ENCODE assay signal across 12 cellular contexts in the genomic region with DNA sequence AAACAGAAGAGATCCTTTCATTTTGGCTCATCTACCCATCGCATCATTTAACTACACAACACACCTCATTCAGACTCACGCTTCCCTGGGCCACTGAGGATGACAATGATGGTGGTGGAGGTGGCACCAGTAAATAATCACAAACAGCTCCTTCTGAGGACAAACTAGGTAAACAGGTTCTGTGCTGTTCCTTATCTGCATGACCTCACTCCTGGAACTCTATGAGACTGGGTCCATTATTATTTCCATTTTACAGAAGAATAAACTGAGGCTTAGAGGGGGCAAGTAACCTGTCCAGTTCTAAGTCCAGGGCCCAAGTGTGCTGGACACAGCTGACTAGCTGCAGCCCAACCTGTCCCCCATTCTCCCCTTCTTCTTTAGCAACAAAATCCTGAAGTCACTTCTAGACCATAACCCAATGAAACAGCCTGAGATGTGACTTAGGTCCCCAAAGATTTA. TPM values are rescaled to one million over a fixed set of nuclear protein-coding genes. Genes with fewer than 3 reads are reported as not detected.
A peak's percentile ranks its signal among the peaks of the same experiment; 100 is the strongest.
DNase-seq lines count a peak whose midpoint lies in the region; ATAC-seq, FAIRE-seq and TF ChIP-seq lines count a peak whose summit lies in the region.
"Had no signal": no experiment of that assay in that cellular context is flagged by ENCODE, and none has a peak within 500 bp of the region (broad histone marks: within the 10 kb centered on the region; RNA-seq: fewer than 3 reads in every experiment).

No MANE protein-coding gene starts in this region.

- H3K9ac ChIP-seq in HepG2 (ENCODE audit: insufficient read depth, low read depth, low read length) (no peak overlapping the region), neural progenitor cell (no peak overlapping the region)

- H2AFZ ChIP-seq in HepG2 (ENCODE audit: low read length) (no peak overlapping the region), neural progenitor cell (replicated peaks) (no peak overlapping the region)

- TF ChIP-seq POLR2A in HepG2 (IDR thresholded peaks at IDR 0.05; ENCODE audit: insufficient read depth in 1 of 2, low read depth in 2 of 2, low read length in 2 of 2) = no peak
- TF ChIP-seq POLR2A in right lobe of liver (IDR thresholded peaks at IDR 0.05) = no peak

- no peaks in the 10 kb centered on the region for H3K27me3 Mint-ChIP-seq in activated T-helper 1 cell treated with anti-CD3 and anti-CD28 coated beads, Interleukin-12 subunit alpha, Interleukin-12 subunit beta, Interleukin-2, Interleukin-4 antibody, amounts not matched to agents 30 ng/mL and 10 ng/mL and 1 ng/mL, durations not matched to agents 14 hours and 24 hours and 36 hours (ENCODE audit: insufficient read depth)
- no peaks in the 10 kb centered on the region for H3K27me3 Mint-ChIP-seq in naive thymus-derived CD4-positive, alpha-beta T cell
- H3K27me3 Mint-ChIP-seq in neural progenitor cell (ENCODE audit: insufficient read depth, low read depth) = peaks cover 17% of the 10 kb centered on the region
- H3K27me3 Mint-ChIP-seq in endothelial cell (ENCODE audit: unreplicated experiment) = no peaks in the 10 kb centered on the region
- H3K27me3 Mint-ChIP-seq: CD4-positive, alpha-beta memory T cell had no signal

- CTCF ChIA-PET in HepG2 (lab: Yijun Ruan, JAX; ENCODE audit: low intra/inter-chr PET ratio, low total read pairs) = no interaction called here
- CTCF ChIA-PET in naive thymus-derived CD4-positive, alpha-beta T cell (lab: Charles Lee) = no interaction called here

- H3K36me3 Mint-ChIP-seq in activated T-helper 1 cell treated with anti-CD3 and anti-CD28 coated beads, Interleukin-12 subunit alpha, Interleukin-12 subunit beta, Interleukin-2, Interleukin-4 antibody, amounts not matched to agents 30 ng/mL and 10 ng/mL and 1 ng/mL, durations not matched to agents 14 hours and 24 hours and 36 hours (ENCODE audit: low read depth) = no peaks in the 10 kb centered on the region
- peaks cover 0 to 6% (median 1%) of the 10 kb centered on the region in 5 donors for H3K36me3 Mint-ChIP-seq in naive thymus-derived CD4-positive, alpha-beta T cell
- H3K36me3 Mint-ChIP-seq in neural progenitor cell = no peaks in the 10 kb centered on the region
- no peaks in the 10 kb centered on the region for H3K36me3 Mint-ChIP-seq in endothelial cell (ENCODE audit: low read depth, unreplicated experiment)

- WGBS in HepG2 (ENCODE audit: low lambda C conversion rate) = 97% methylated on average over 2 of the region's 2 CpGs
- 92% methylated on average over 2 of the region's 2 CpGs for WGBS in right lobe of liver (ENCODE audit: insufficient coverage, low coverage, low lambda C conversion rate, missing lambda C conversion rate)

- H3F3A ChIP-seq in neural progenitor cell (ENCODE audit: low read depth) = peaks cover 3% of the 10 kb centered on the region

- H3K9me3 ChIP-seq in HepG2 (ENCODE audit: low read length) (no peaks in the 10 kb centered on the region), right lobe of liver (no peaks in the 10 kb centered on the region), neural progenitor cell (ENCODE audit: low read depth) (no peaks in the 10 kb centered on the region)
- no peaks in the 10 kb centered on the region for H3K9me3 ChIP-seq in naive thymus-derived CD4-positive, alpha-beta T cell (ENCODE audit: control insufficient read depth in 2 of 3, low read length in 3 of 3)

- in situ Hi-C loops in HepG2 (cut with HindIII; ENCODE audit: extremely low pct_ligation_motif_present, low pct_unique_long_range_greater_than_20kb) = no loop called here

- H3K27ac Mint-ChIP-seq in activated T-helper 1 cell treated with anti-CD3 and anti-CD28 coated beads, Interleukin-12 subunit alpha, Interleukin-12 subunit beta, Interleukin-2, Interleukin-4 antibody, amounts not matched to agents 30 ng/mL and 10 ng/mL and 1 ng/mL, durations not matched to agents 14 hours and 24 hours and 36 hours = peak overlapping the region; percentile 86
- H3K27ac Mint-ChIP-seq in naive thymus-derived CD4-positive, alpha-beta T cell = peak overlapping the region in 7 of 9 donors; percentile 54 to 93 (median 72)
- H3K27ac Mint-ChIP-seq in neural progenitor cell (no peak overlapping the region), endothelial cell (ENCODE audit: unreplicated experiment) (no peak overlapping the region)

- peak overlapping the region; percentile 34 for H3K4me3 Mint-ChIP-seq in activated T-helper 1 cell treated with anti-CD3 and anti-CD28 coated beads, Interleukin-12 subunit alpha, Interleukin-12 subunit beta, Interleukin-2, Interleukin-4 antibody, amounts not matched to agents 30 ng/mL and 10 ng/mL and 1 ng/mL, durations not matched to agents 14 hours and 24 hours and 36 hours
- peak overlapping the region in 5 of 10 donors; percentile 3 to 74 (median 58) for H3K4me3 Mint-ChIP-seq in naive thymus-derived CD4-positive, alpha-beta T cell
- no peak overlapping the region for H3K4me3 Mint-ChIP-seq in neural progenitor cell
- H3K4me3 Mint-ChIP-seq in endothelial cell (ENCODE audit: unreplicated experiment) = no peak overlapping the region

- H3K4me2 ChIP-seq in HepG2 (ENCODE audit: low read depth, low read length) (no peak overlapping the region), neural progenitor cell (no peak overlapping the region)

- H3K27me3 ChIP-seq in HepG2 (ENCODE audit: control insufficient read depth in 1 of 2, insufficient read depth in 2 of 2, low read length in 2 of 2) (no peaks in the 10 kb centered on the region), right lobe of liver (no peaks in the 10 kb centered on the region), neural progenitor cell (no peaks in the 10 kb centered on the region)
- no peaks in the 10 kb centered on the region for H3K27me3 ChIP-seq in naive thymus-derived CD4-positive, alpha-beta T cell (ENCODE audit: control insufficient read depth in 2 of 2, insufficient read depth in 2 of 2, low read length in 2 of 2)

- intact Hi-C loops in HepG2 (cut with micrococcal nuclease; ENCODE audit: unreplicated experiment) (no loop called here), right lobe of liver (cut with DNase I) (no loop called here)
- intact Hi-C loops in activated T-helper 1 cell treated with anti-CD3 and anti-CD28 coated beads, Interleukin-12 subunit alpha, Interleukin-12 subunit beta, Interleukin-2, Interleukin-4 antibody, amounts not matched to agents 30 ng/mL and 10 ng/mL and 1 ng/mL, durations not matched to agents 14 hours and 24 hours and 36 hours (cut with micrococcal nuclease) = no loop called here
- intact Hi-C loops in naive thymus-derived CD4-positive, alpha-beta T cell (cut with micrococcal nuclease) = loop anchor here in 1 of 2 donors (5.0 kb wide), 1 partner anchor 37 kb away; no protein-coding TSS in a partner anchor

- no peak overlapping the region for H3K4me3 ChIP-seq in HepG2 (replicated peaks in 1 of 3; ENCODE audit: insufficient read depth in 1 of 3, low read depth in 2 of 3, low read length in 3 of 3)
- H3K4me3 ChIP-seq in right lobe of liver = no peak overlapping the region
- H3K4me3 ChIP-seq in naive thymus-derived CD4-positive, alpha-beta T cell (ENCODE audit: low read length) = no peak overlapping the region
- no peak overlapping the region for H3K4me3 ChIP-seq in neural progenitor cell

- H3K79me2 ChIP-seq in HepG2 (ENCODE audit: insufficient read depth, low read length) (no peaks in the 10 kb centered on the region), neural progenitor cell (ENCODE audit: low read depth) (no peaks in the 10 kb centered on the region)

- no peak overlapping the region for H3K27ac ChIP-seq in HepG2 (ENCODE audit: extremely low read length, insufficient read depth, low read length)
- H3K27ac ChIP-seq in right lobe of liver = no peak overlapping the region
- H3K27ac ChIP-seq in naive thymus-derived CD4-positive, alpha-beta T cell (ENCODE audit: low read depth, low read length) = peak overlapping the region; percentile 33
- no peak overlapping the region for H3K27ac ChIP-seq in neural progenitor cell

- DNase-seq in HepG2 (ENCODE audit: low spot score) (no peak), right lobe of liver (no peak), middle frontal gyrus (ENCODE audit: extremely low spot score, low spot score) (no peak), neural progenitor cell (ENCODE audit: low spot score) (no peak), endothelial cell (ENCODE audit: low spot score) (no peak), NCI-H524 (lab: John Stamatoyannopoulos, UW) (no peak)
- no peak for DNase-seq in activated T-helper 1 cell treated with anti-CD3 and anti-CD28 coated beads, Interleukin-12 subunit alpha, Interleukin-12 subunit beta, Interleukin-2, Interleukin-4 antibody, amounts not matched to agents 30 ng/mL and 10 ng/mL and 1 ng/mL, durations not matched to agents 14 hours and 24 hours and 36 hours (ENCODE audit: low spot score)
- no peak for DNase-seq in naive thymus-derived CD4-positive, alpha-beta T cell
- DNase-seq: midbrain, NCI-H2227 treated with DMSO at 0.1 percent for 48 hours had no signal

- no peaks in the 10 kb centered on the region for H3K9me3 Mint-ChIP-seq in activated T-helper 1 cell treated with anti-CD3 and anti-CD28 coated beads, Interleukin-12 subunit alpha, Interleukin-12 subunit beta, Interleukin-2, Interleukin-4 antibody, amounts not matched to agents 30 ng/mL and 10 ng/mL and 1 ng/mL, durations not matched to agents 14 hours and 24 hours and 36 hours
- no peaks in the 10 kb centered on the region for H3K9me3 Mint-ChIP-seq in naive thymus-derived CD4-positive, alpha-beta T cell
- H3K9me3 Mint-ChIP-seq in neural progenitor cell = no peaks in the 10 kb centered on the region
- no peaks in the 10 kb centered on the region for H3K9me3 Mint-ChIP-seq in endothelial cell (ENCODE audit: unreplicated experiment)
- H3K9me3 Mint-ChIP-seq: CD4-positive, alpha-beta memory T cell had no signal

- TF ChIP-seq EP300 in HepG2 (IDR thresholded peaks at IDR 0.05; ENCODE audit: low read depth in 2 of 2, low read length in 2 of 2) (no peak), HepG2 (CRISPR knock-in tag; IDR thresholded peaks at IDR 0.05; ENCODE audit: borderline replicate concordance) (no peak)

- ATAC-seq in HepG2 (no peak), right lobe of liver (no peak)
- no peak for ATAC-seq in naive thymus-derived CD4-positive, alpha-beta T cell

- no peak for FAIRE-seq in HepG2 (lab: Jason Lieb, UNC)
- FAIRE-seq: RCC 7860 had no signal

- H3K36me3 ChIP-seq in HepG2 (replicated peaks in 1 of 2; ENCODE audit: control insufficient read depth in 1 of 2, insufficient read depth in 2 of 2, low read length in 2 of 2) (no peaks in the 10 kb centered on the region), right lobe of liver (no peaks in the 10 kb centered on the region), neural progenitor cell (no peaks in the 10 kb centered on the region)
- no peaks in the 10 kb centered on the region for H3K36me3 ChIP-seq in naive thymus-derived CD4-positive, alpha-beta T cell (ENCODE audit: control insufficient read depth in 2 of 3, insufficient read depth in 3 of 3, low read length in 3 of 3)

- POLR2A ChIA-PET in HepG2 (lab: Yijun Ruan, JAX) = no interaction called here
- POLR2A ChIA-PET in naive thymus-derived CD4-positive, alpha-beta T cell (lab: Charles Lee) = no interaction called here

- BruUV-seq in HepG2 (replicated peaks; lab: Mats Ljungman, UMichigan) = no TSS peak

- H4K20me1 ChIP-seq in HepG2 (ENCODE audit: insufficient read depth, low read length) (no peaks in the 10 kb centered on the region), neural progenitor cell (ENCODE audit: low read depth) (peaks cover 40% of the 10 kb centered on the region)

- H3K4me1 Mint-ChIP-seq in activated T-helper 1 cell treated with anti-CD3 and anti-CD28 coated beads, Interleukin-12 subunit alpha, Interleukin-12 subunit beta, Interleukin-2, Interleukin-4 antibody, amounts not matched to agents 30 ng/mL and 10 ng/mL and 1 ng/mL, durations not matched to agents 14 hours and 24 hours and 36 hours (ENCODE audit: low read depth) = peaks cover 37% of the 10 kb centered on the region
- H3K4me1 Mint-ChIP-seq in naive thymus-derived CD4-positive, alpha-beta T cell = peaks cover 39 to 55% (median 49%) of the 10 kb centered on the region in 7 donors
- H3K4me1 Mint-ChIP-seq in neural progenitor cell (peaks cover 21% of the 10 kb centered on the region), endothelial cell (ENCODE audit: unreplicated experiment) (peaks cover 4% of the 10 kb centered on the region)

- H3K4me1 ChIP-seq in HepG2 (ENCODE audit: insufficient read depth, low read length) = peaks cover 13% of the 10 kb centered on the region
- no peaks in the 10 kb centered on the region for H3K4me1 ChIP-seq in right lobe of liver
- H3K4me1 ChIP-seq in naive thymus-derived CD4-positive, alpha-beta T cell (ENCODE audit: control insufficient read depth in 2 of 2, insufficient read depth in 2 of 2, low read length in 2 of 2) = peaks cover 11 to 21% of the 10 kb centered on the region in 2 donors
- H3K4me1 ChIP-seq in neural progenitor cell = no peaks in the 10 kb centered on the region

- TF ChIP-seq RAD21 in HepG2 (CRISPR knock-in tag; IDR thresholded peaks at IDR 0.05) = no peak

- TF ChIP-seq CTCF in HepG2 (CRISPR knock-in tag; IDR thresholded peaks at IDR 0.05) (no peak), right lobe of liver (IDR thresholded peaks at IDR 0.05) (no peak), neural progenitor cell (IDR thresholded peaks at IDR 0.05) (no peak), endothelial cell (IDR thresholded peaks at IDR 0.05; ENCODE audit: unreplicated experiment) (no peak)

RNA-seq across cellular contexts. Expression of a gene that starts 50.4 kb away (rescaled TPM):
- total RNA-seq in HepG2 (2016; rRNA removed; fragmentation: Illumina TruSeq; extraction: Trizol) (20.5 and 28.1 TPM in 2 replicates), right lobe of liver (10 to 100 TPM; 28.4 to 61.0 (median 40.0) TPM), neural progenitor cell (ENCODE audit: low replicate concordance) (25.8 and 34.6 TPM in 2 replicates), endothelial cell (ENCODE audit: unreplicated experiment) (39.2 TPM)
- total RNA-seq in HepG2 (2016; cell fraction: cytosol; rRNA removed; fragmentation: Illumina TruSeq; extraction: Trizol; ENCODE audit: low read depth) = 8.4 and 11.5 TPM in 2 replicates
- 15.9 and 20.1 TPM in 2 replicates for total RNA-seq in HepG2 (2016; cell fraction: insoluble cytoplasmic fraction; rRNA removed; fragmentation: Illumina TruSeq; extraction: Trizol)
- 31.0 and 31.9 TPM in 2 replicates for total RNA-seq in HepG2 (2016; cell fraction: membrane; rRNA removed; fragmentation: Illumina TruSeq; extraction: Trizol)
- total RNA-seq in HepG2 (2016; cell fraction: nucleus; rRNA removed; fragmentation: Illumina TruSeq; extraction: Trizol) = 11.8 and 15.8 TPM in 2 replicates
- polyA plus RNA-seq in HepG2 (2011; rRNA removed) = 47.5 and 64.2 TPM in 2 replicates
- 30.0 and 37.2 TPM in 2 replicates for polyA plus RNA-seq in HepG2 (2011; cell fraction: cytosol; rRNA removed)
- polyA plus RNA-seq in HepG2 (2011; cell fraction: nucleus; rRNA removed) = 30.6 and 37.4 TPM in 2 replicates
- 17.7 and 18.1 TPM in 2 replicates for polyA plus RNA-seq in HepG2 (2012)
- 21.3 and 21.6 TPM in 2 replicates for polyA plus RNA-seq in HepG2 (2016; cell fraction: cytosol; fragmentation: Illumina TruSeq; extraction: Trizol; ENCODE audit: low read depth)
- 28.1 and 40.5 TPM in 2 replicates for polyA plus RNA-seq in HepG2 (2016; cell fraction: insoluble cytoplasmic fraction; fragmentation: Illumina TruSeq; extraction: Trizol; ENCODE audit: low read depth)
- 43.7 and 50.0 TPM in 2 replicates for polyA plus RNA-seq in HepG2 (2016; cell fraction: membrane; fragmentation: Illumina TruSeq; extraction: Trizol; ENCODE audit: low read depth)
- 24.0 and 25.1 TPM in 2 replicates for polyA plus RNA-seq in HepG2 (2016; cell fraction: nucleus; fragmentation: Illumina TruSeq; extraction: Trizol; ENCODE audit: insufficient read depth, low read depth)
- 147 and 407 TPM in 2 replicates for polyA minus RNA-seq in HepG2 (2011; rRNA and poly(A)+ RNA removed; ENCODE audit: low replicate concordance)
- polyA minus RNA-seq in HepG2 (2011; cell fraction: cytosol; rRNA and poly(A)+ RNA removed) = 32.5 and 39.1 TPM in 2 replicates
- polyA minus RNA-seq in HepG2 (2011; cell fraction: nucleus; rRNA and poly(A)+ RNA removed) = 12.5 and 17.4 TPM in 2 replicates
- total RNA-seq in activated T-helper 1 cell treated with anti-CD3 and anti-CD28 coated beads, Interleukin-12 subunit alpha, Interleukin-12 subunit beta, Interleukin-2, Interleukin-4 antibody, amounts not matched to agents 30 ng/mL and 10 ng/mL and 1 ng/mL, durations not matched to agents 14 hours and 24 hours and 36 hours = 71.0 and 77.3 TPM in 2 replicates
- total RNA-seq in naive thymus-derived CD4-positive, alpha-beta T cell = 10 to 100 TPM; 19.6 to 71.8 (median 27.4) TPM
- polyA plus RNA-seq in naive thymus-derived CD4-positive, alpha-beta T cell = 10 to 100 TPM; 10.2 to 16.8 TPM

Comparison
In these comparisons a context has a peak if more than half of its experiments do, and no peak if none do; other contexts are left out.
1. H3K27ac Mint-ChIP-seq: peak in activated T-helper 1 cell treated with anti-CD3 and anti-CD28 coated beads, Interleukin-12 subunit alpha, Interleukin-12 subunit beta, Interleukin-2, Interleukin-4 antibody, amounts not matched to agents 30 ng/mL and 10 ng/mL and 1 ng/mL, durations not matched to agents 14 hours and 24 hours and 36 hours (single experiment) and naive thymus-derived CD4-positive, alpha-beta T cell (7 of 9); none in neural progenitor cell (single experiment) and endothelial cell (single experiment).